ENCODE assay signal across 13 cellular contexts in the genomic region with DNA sequence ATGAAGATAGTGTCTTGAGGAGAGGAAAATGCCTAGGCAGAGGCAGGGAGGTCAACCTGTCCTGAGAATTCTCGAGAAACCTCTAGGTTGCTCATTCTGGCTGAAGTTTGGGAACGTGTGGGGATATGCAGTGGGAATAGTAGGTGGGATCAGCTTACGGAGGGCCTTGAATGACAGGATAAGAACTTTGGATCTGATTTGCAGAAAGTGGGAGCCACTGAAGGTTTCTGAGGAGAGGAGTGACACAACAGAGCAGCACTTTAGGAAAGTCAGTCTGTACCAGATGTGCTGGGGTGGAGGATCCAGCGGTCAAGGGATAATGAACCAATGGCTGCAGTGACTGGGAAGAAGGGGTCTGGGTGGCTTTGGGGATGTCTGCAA. TPM values are rescaled to one million over a fixed set of nuclear protein-coding genes. Genes with fewer than 3 reads are reported as not detected.
DNase-seq lines count a peak whose midpoint lies in the region; ATAC-seq and TF ChIP-seq lines count a peak whose summit lies in the region.
"Had no signal": no experiment of that assay in that cellular context is flagged by ENCODE, and none has a peak within 500 bp of the region (broad histone marks: within the 10 kb centered on the region; RNA-seq: fewer than 3 reads in every experiment).

No MANE protein-coding gene starts in this region.

- peak overlapping the region; percentile 91 for H3K4me3 Mint-ChIP-seq in stimulated activated naive CD8-positive, alpha-beta T cell treated with anti-CD3 and anti-CD28 coated beads, Interleukin-15, Interleukin-2, amounts not matched to agents 100 ng/mL and 50 ng/mL, for 24 hours
- H3K4me3 Mint-ChIP-seq in nephron = peak overlapping the region in 2 of 3 experiments; percentile 1 to 83

- H3K27ac Mint-ChIP-seq in stimulated activated naive CD8-positive, alpha-beta T cell treated with anti-CD3 and anti-CD28 coated beads, Interleukin-15, Interleukin-2, amounts not matched to agents 100 ng/mL and 50 ng/mL, for 24 hours = peak overlapping the region; percentile 100
- peak overlapping the region; percentile 7 to 58 (median 38) for H3K27ac Mint-ChIP-seq in nephron

- H3K4me1 ChIP-seq in ascending aorta = peaks cover 14 to 43% of the 10 kb centered on the region in 2 donors

- H3K36me3 ChIP-seq in ascending aorta = no peaks in the 10 kb centered on the region

- peak overlapping the region; percentile 66 to 72 for H3K27ac ChIP-seq in ascending aorta
- H3K27ac ChIP-seq: parathyroid adenoma, VCaP had no signal

- TF ChIP-seq CTCF in ascending aorta (IDR thresholded peaks at IDR 0.05) = no peak
- no peak for TF ChIP-seq CTCF in nephron (IDR thresholded peaks at IDR 0.05; ENCODE audit: unreplicated experiment in 3 of 3)
- TF ChIP-seq CTCF in omental fat pad (IDR thresholded peaks at IDR 0.05) = no peak

- peaks cover 80% of the 10 kb centered on the region for H3K4me1 Mint-ChIP-seq in stimulated activated naive CD8-positive, alpha-beta T cell treated with anti-CD3 and anti-CD28 coated beads, Interleukin-15, Interleukin-2, amounts not matched to agents 100 ng/mL and 50 ng/mL, for 24 hours (ENCODE audit: low read depth)
- peaks cover 70% of the 10 kb centered on the region for H3K4me1 Mint-ChIP-seq in nephron

- H3K9me3 Mint-ChIP-seq in stimulated activated naive CD8-positive, alpha-beta T cell treated with anti-CD3 and anti-CD28 coated beads, Interleukin-15, Interleukin-2, amounts not matched to agents 100 ng/mL and 50 ng/mL, for 24 hours = no peaks in the 10 kb centered on the region
- no peaks in the 10 kb centered on the region for H3K9me3 Mint-ChIP-seq in nephron

- no peak for ATAC-seq in stimulated activated naive CD8-positive, alpha-beta T cell treated with anti-CD3 and anti-CD28 coated beads, Interleukin-15, Interleukin-2, amounts not matched to agents 100 U/mL and 50 U/mL, for 24 hours
- ATAC-seq in omental fat pad (ENCODE audit: low FRiP score) = no peak
- ATAC-seq: Panc1 had no signal

- intact Hi-C loops in ascending aorta (cut with DNase I) = loop anchor here (5.0 to 10.0 kb wide), 4 partner anchors 194 to 1554 kb away; a partner anchor contains a TSS

- H3K27me3 ChIP-seq in ascending aorta = no peaks in the 10 kb centered on the region

- no peaks in the 10 kb centered on the region for H3K27me3 Mint-ChIP-seq in stimulated activated naive CD8-positive, alpha-beta T cell treated with anti-CD3 and anti-CD28 coated beads, Interleukin-15, Interleukin-2, amounts not matched to agents 100 ng/mL and 50 ng/mL, for 24 hours
- peaks cover 13% of the 10 kb centered on the region for H3K27me3 Mint-ChIP-seq in nephron (ENCODE audit: low read depth)

- no peak overlapping the region for H3K4me3 ChIP-seq in ascending aorta

- DNase-seq in stimulated activated naive CD8-positive, alpha-beta T cell treated with anti-CD3 and anti-CD28 coated beads, Interleukin-15, Interleukin-2, amounts not matched to agents 100 U/mL and 50 U/mL, for 24 hours = no peak
- no peak for DNase-seq in ascending aorta (ENCODE audit: low spot score in 2 of 2)
- no peak for DNase-seq in DMS153 (lab: John Stamatoyannopoulos, UW)
- DNase-seq in SIG-M5 treated with dmso at 0.1 percent for 504 hours (lab: John Stamatoyannopoulos, UW; ENCODE audit: unreplicated experiment) = no peak
- DNase-seq in omental fat pad (ENCODE audit: low spot score) = no peak
- no peak for DNase-seq in NCI-H2081 treated with DMSO at 0.1 percent for 48 hours (lab: John Stamatoyannopoulos, UW)
- DNase-seq: erythroblast, NCI-H187 had no signal

- peaks cover 57% of the 10 kb centered on the region for H3K36me3 Mint-ChIP-seq in stimulated activated naive CD8-positive, alpha-beta T cell treated with anti-CD3 and anti-CD28 coated beads, Interleukin-15, Interleukin-2, amounts not matched to agents 100 ng/mL and 50 ng/mL, for 24 hours (ENCODE audit: low read depth)
- H3K36me3 Mint-ChIP-seq in nephron (ENCODE audit: low read depth) = no peaks in the 10 kb centered on the region

- no peaks in the 10 kb centered on the region for H3K9me3 ChIP-seq in ascending aorta

RNA-seq across cellular contexts. Expression of a gene that starts 2.4 kb away (rescaled TPM):
- total RNA-seq in ascending aorta (28.3 TPM), omental fat pad (10 to 100 TPM in 3 of 4 donors, 1 to 10 TPM in 1; 8.9 to 30.6 (median 20.3) TPM)
